ENCODE assay signal across 8 cellular contexts in the genomic region with DNA sequence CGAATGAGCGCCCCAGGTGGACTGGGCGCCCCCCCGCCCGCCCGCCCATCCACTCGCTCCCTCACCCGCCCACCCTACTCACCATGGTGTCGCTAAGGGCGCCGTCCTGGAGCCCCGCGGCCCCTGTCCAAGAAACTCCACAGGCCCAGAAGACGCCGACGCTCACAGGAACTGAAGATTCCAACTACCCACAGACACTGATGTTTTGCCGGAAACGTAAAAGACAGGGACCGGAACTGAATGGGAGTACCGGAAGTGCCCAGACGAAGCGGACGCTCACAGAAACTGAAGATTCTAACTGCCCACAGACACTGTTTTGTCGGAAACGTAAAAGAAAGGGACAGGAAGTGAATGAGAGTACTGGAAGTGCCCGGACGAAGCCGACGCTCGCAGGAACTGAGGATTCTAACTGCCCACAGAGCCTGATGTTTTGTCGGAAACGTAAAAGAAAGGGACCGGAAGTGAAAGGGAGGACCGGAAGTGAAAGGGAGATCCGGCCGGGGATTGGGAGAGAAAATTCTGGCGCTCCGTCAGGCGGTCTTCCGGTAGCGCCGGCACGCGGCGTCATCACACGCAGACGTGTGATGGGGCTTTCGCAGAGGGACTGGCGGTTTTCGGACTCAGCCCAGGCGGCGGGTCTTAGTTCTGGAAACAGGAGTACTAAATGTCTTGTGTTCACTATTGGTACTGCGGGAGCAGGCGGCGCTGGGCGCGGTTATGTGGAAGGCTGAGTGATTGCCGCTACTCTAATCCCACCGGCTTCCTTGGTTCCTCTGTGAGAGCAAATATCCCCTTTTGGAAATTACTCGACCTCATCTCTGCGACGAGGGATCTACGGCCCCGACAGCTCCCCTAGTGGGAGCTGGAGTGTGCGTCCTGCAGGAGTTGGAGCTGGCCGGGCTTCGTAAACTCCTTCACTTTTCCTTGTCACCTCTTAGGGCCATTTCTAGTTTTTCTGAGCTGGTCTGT. TPM values are rescaled to one million over a fixed set of nuclear protein-coding genes. Genes with fewer than 3 reads are reported as not detected.
A peak's percentile ranks its signal among the peaks of the same experiment; 100 is the strongest.
DNase-seq lines count a peak whose midpoint lies in the region; ATAC-seq and TF ChIP-seq lines count a peak whose summit lies in the region.

A gene (minus strand): TSS at position 173 of the 969 bp plus-strand sequence. CDS start 88 bp downstream, at position 85.

- H3K4me3 ChIP-seq in astrocyte of the cerebellum (ENCODE audit: low read depth, low read length) (peak within 1 kb of the TSS; percentile 92), hepatocyte (peak within 1 kb of the TSS; percentile 51), retinal pigment epithelial cell (ENCODE audit: low read length) (peak within 1 kb of the TSS; percentile 95)

- peak within 1 kb of the TSS; percentile 56 for H2AFZ ChIP-seq in hepatocyte

- H3K27ac ChIP-seq in 22Rv1 (peak within 1 kb of the TSS; percentile 96), hepatocyte (peak within 1 kb of the TSS; percentile 98)

- peaks cover 13% of the 10 kb centered on the region for H3K4me1 ChIP-seq in hepatocyte (ENCODE audit: insufficient read depth)

- peak within 1 kb of the TSS; percentile 91 for H3K4me2 ChIP-seq in hepatocyte

- H3K27me3 ChIP-seq in hepatocyte, result no peaks in the 10 kb centered on the region

- H3K79me2 ChIP-seq in hepatocyte, result peaks cover 24% of the 10 kb centered on the region

- peak; percentile 47 for ATAC-seq in GM18508 (IDR thresholded peaks at IDR 0.05; ENCODE audit: insufficient read depth, unreplicated experiment)
- ATAC-seq in HG03025 (IDR thresholded peaks at IDR 0.05; ENCODE audit: low FRiP score, unreplicated experiment), result peak; percentile 80

- under 1% methylated on average over 60 of the region's 67 CpGs for WGBS in hepatocyte (ENCODE audit: low lambda C conversion rate, missing lambda C conversion rate)

- no peaks in the 10 kb centered on the region for H3K9me3 ChIP-seq in hepatocyte (ENCODE audit: low read depth)

- peak; percentile 76 for DNase-seq in NCI-H2029 treated with DMSO at 0.1 percent for 48 hours (lab: John Stamatoyannopoulos, UW)
- peak; percentile 79 for DNase-seq in T-helper 9 cell
- peak; percentile 95 for DNase-seq in astrocyte of the cerebellum (ENCODE audit: low read depth)
- peak; percentile 96 for DNase-seq in hepatocyte (ENCODE audit: low spot score)
- DNase-seq in retinal pigment epithelial cell (ENCODE audit: low read depth), result peak; percentile 87

- in situ Hi-C loops in astrocyte of the cerebellum (cut with HindIII; ENCODE audit: low sequenced_read_pairs), result no loop called here

- H3K36me3 ChIP-seq in hepatocyte (replicated peaks; ENCODE audit: insufficient read depth, low read depth), result no peaks in the 10 kb centered on the region

- TF ChIP-seq CTCF in 22Rv1 (IDR thresholded peaks at IDR 0.05), result peak; percentile 93
- peak; percentile 95 for TF ChIP-seq CTCF in astrocyte of the cerebellum (IDR thresholded peaks at IDR 0.05; ENCODE audit: low read depth, low read length, missing control alignments)
- peak; percentile 78 for TF ChIP-seq CTCF in hepatocyte (IDR thresholded peaks at IDR 0.05; ENCODE audit: poor library complexity)
- TF ChIP-seq CTCF in retinal pigment epithelial cell (conservative IDR thresholded peaks at IDR 0.05; ENCODE audit: low read depth, low read length), result peak; percentile 92

- H3K9me2 ChIP-seq in hepatocyte (replicated peaks; ENCODE audit: insufficient read depth), result no peaks in the 10 kb centered on the region

- H4K20me1 ChIP-seq in hepatocyte (ENCODE audit: insufficient read depth, poor library complexity, severe bottlenecking), result no peaks in the 10 kb centered on the region

RNA-seq across cellular contexts. Expression of the gene that starts here (rescaled TPM):
- 20.1 and 23.0 TPM in 2 replicates for total RNA-seq in hepatocyte
- 35.8 and 38.8 TPM in 2 replicates for polyA plus RNA-seq in hepatocyte

Comparison
In these comparisons a context has a peak if more than half of its experiments do, and no peak if none do; other contexts are left out.
1. Peak in every context shown above with its lines: DNase-seq, ATAC-seq, H3K4me3 ChIP-seq and H3K27ac ChIP-seq.